ENCODE assay signal across 9 cellular contexts in genomic region chr3:133576169-133576568, GRCh38. TPM values are rescaled to one million over a fixed set of nuclear protein-coding genes. Genes with fewer than 3 reads are reported as not detected.
A peak's percentile ranks its signal among the peaks of the same experiment; 100 is the strongest.
DNase-seq lines count a peak whose midpoint lies in the region; ATAC-seq, FAIRE-seq and TF ChIP-seq lines count a peak whose summit lies in the region.
"Had no signal": no experiment of that assay in that cellular context is flagged by ENCODE, and none has a peak within 500 bp of the region (broad histone marks: within the 10 kb centered on the region; RNA-seq: fewer than 3 reads in every experiment).

No MANE protein-coding gene starts in this region.

- in situ Hi-C loops in KBM-7 (cut with MboI; ENCODE audit: low pct_unique_long_range_greater_than_20kb, low sequenced_read_pairs): no loop called here

- peaks cover 11% of the 10 kb centered on the region for H3F3A ChIP-seq in SK-N-SH (replicated peaks; ENCODE audit: insufficient read depth)

- peak overlapping the region; percentile 99 for H3K4me3 Mint-ChIP-seq in activated CD8-positive, alpha-beta T cell treated with anti-CD3 and anti-CD28 coated beads, Interleukin-2, amount 10 ng/mL, durations not matched to agents 7 days and 5 days
- H3K4me3 Mint-ChIP-seq in stimulated activated naive B cell treated with anti-CD40 and anti-IgM and Interleukin-4, amounts not matched to agents 10 μg/mL and 1 μg/mL and 100 μg/mL, for 72 hours: peak overlapping the region; percentile 74 to 89

- POLR2A ChIA-PET in SK-N-SH (lab: Yijun Ruan, JAX): no interaction called here
- POLR2A ChIA-PET in activated CD8-positive, alpha-beta T cell treated with anti-CD3 and anti-CD28 coated beads, Interleukin-2, amount 10 ng/mL, durations not matched to agents 7 days and 5 days (lab: Charles Lee): interaction anchor here (0.6 to 9.1 kb wide), 2 partner anchors 15 to 85 kb away, joined by 3 to 95 read pairs; no protein-coding TSS in a partner anchor

- H3K9me2 ChIP-seq in SK-N-SH: no peaks in the 10 kb centered on the region

- peak overlapping the region; percentile 78 to 83; a peak in 3 of 4 replicates for H3K4me3 ChIP-seq in SK-N-SH (ENCODE audit: low read depth in 2 of 2, low read length in 1 of 2)
- peak overlapping the region; percentile 90 for H3K4me3 ChIP-seq in iPS-15b (ENCODE audit: low read depth, low read length)
- H3K4me3 ChIP-seq in pancreas: peak overlapping the region in 2 of 4 donors; percentile 7 to 81

- peaks cover 52% of the 10 kb centered on the region for H3K36me3 Mint-ChIP-seq in activated CD8-positive, alpha-beta T cell treated with anti-CD3 and anti-CD28 coated beads, Interleukin-2, amount 10 ng/mL, durations not matched to agents 7 days and 5 days (ENCODE audit: low read depth)
- peaks cover 22 to 41% of the 10 kb centered on the region in 2 donors for H3K36me3 Mint-ChIP-seq in stimulated activated naive B cell treated with anti-CD40 and anti-IgM and Interleukin-4, amounts not matched to agents 10 μg/mL and 1 μg/mL and 100 μg/mL, for 72 hours

- no peak overlapping the region for H3K9ac ChIP-seq in SK-N-SH
- no peak overlapping the region for H3K9ac ChIP-seq in iPS-15b (ENCODE audit: low read depth, low read length)

- no peaks in the 10 kb centered on the region for H3K9me3 Mint-ChIP-seq in activated CD8-positive, alpha-beta T cell treated with anti-CD3 and anti-CD28 coated beads, Interleukin-2, amount 10 ng/mL, durations not matched to agents 7 days and 5 days (ENCODE audit: insufficient read depth)
- no peaks in the 10 kb centered on the region for H3K9me3 Mint-ChIP-seq in stimulated activated naive B cell treated with anti-CD40 and anti-IgM and Interleukin-4, amounts not matched to agents 10 μg/mL and 1 μg/mL and 100 μg/mL, for 72 hours

- H3K4me1 Mint-ChIP-seq in activated CD8-positive, alpha-beta T cell treated with anti-CD3 and anti-CD28 coated beads, Interleukin-2, amount 10 ng/mL, durations not matched to agents 7 days and 5 days (ENCODE audit: low read depth): peaks cover 56% of the 10 kb centered on the region
- peaks cover 23 to 57% of the 10 kb centered on the region in 2 donors for H3K4me1 Mint-ChIP-seq in stimulated activated naive B cell treated with anti-CD40 and anti-IgM and Interleukin-4, amounts not matched to agents 10 μg/mL and 1 μg/mL and 100 μg/mL, for 72 hours

- no peak for TF ChIP-seq RAD21 in SK-N-SH (IDR thresholded peaks at IDR 0.05; ENCODE audit: low read length)

- DNase-seq in SK-N-SH (no peak), KBM-7 (no peak), pancreas (no peak), epidermal melanocyte (ENCODE audit: insufficient read length, low spot score) (no peak)
- DNase-seq in activated CD8-positive, alpha-beta T cell treated with anti-CD3 and anti-CD28 coated beads, Interleukin-2, amount 10 ng/mL, durations not matched to agents 7 days and 5 days: no peak
- no peak for DNase-seq in stimulated activated naive B cell treated with anti-CD40 and anti-IgM and Interleukin-4, amounts not matched to agents 10 μg/mL and 1 μg/mL and 100 μg/mL, for 72 hours
- DNase-seq: NCI-H2227 treated with DMSO at 0.1 percent for 48 hours had no signal

- H4K20me1 ChIP-seq in SK-N-SH (ENCODE audit: insufficient read depth): peaks cover 67% of the 10 kb centered on the region

- WGBS in SK-N-SH (ENCODE audit: low lambda C conversion rate): 88% methylated on average over 3 of the region's 3 CpGs
- 11% methylated on average over 3 of the region's 3 CpGs for WGBS in pancreas, 2 donors

- peak overlapping the region; percentile 88 for H3K4me2 ChIP-seq in SK-N-SH

- peaks cover 70% of the 10 kb centered on the region for H3K79me2 ChIP-seq in SK-N-SH (ENCODE audit: insufficient read depth)

- intact Hi-C loops in pancreas (cut with DNase I): loop anchor here in 1 of 3 donors (10.0 kb wide), 1 partner anchor 81 kb away; no protein-coding TSS in a partner anchor

- H3K27ac ChIP-seq in SK-N-SH (ENCODE audit: low read depth in 2 of 2, low read length in 1 of 2): no peak overlapping the region
- H3K27ac ChIP-seq in pancreas: peak overlapping the region in 2 of 4 donors; percentile 25 to 98

- no peaks in the 10 kb centered on the region for H3K27me3 Mint-ChIP-seq in activated CD8-positive, alpha-beta T cell treated with anti-CD3 and anti-CD28 coated beads, Interleukin-2, amount 10 ng/mL, durations not matched to agents 7 days and 5 days (ENCODE audit: low read depth)
- no peaks in the 10 kb centered on the region for H3K27me3 Mint-ChIP-seq in stimulated activated naive B cell treated with anti-CD40 and anti-IgM and Interleukin-4, amounts not matched to agents 10 μg/mL and 1 μg/mL and 100 μg/mL, for 72 hours

- H2AFZ ChIP-seq in SK-N-SH (ENCODE audit: low read depth): no peak overlapping the region

- ATAC-seq in SK-N-SH treated with all-trans-retinoic acid at 6 μM for 48 hours (no peak), pancreas (no peak)
- ATAC-seq in activated CD8-positive, alpha-beta T cell treated with anti-CD3 and anti-CD28 coated beads, Interleukin-2, amount 10 ng/mL, durations not matched to agents 7 days and 5 days: no peak
- ATAC-seq in stimulated activated naive B cell treated with anti-CD40 and anti-IgM and Interleukin-4, amounts not matched to agents 10 μg/mL and 1 μg/mL and 100 μg/mL, for 72 hours (replicated peaks): no peak

- H3K36me3 ChIP-seq in SK-N-SH (replicated peaks in 1 of 2; ENCODE audit: control insufficient read depth in 1 of 2, insufficient read depth in 2 of 2, low read length in 1 of 2) (peaks cover 31 to 54% of the 10 kb centered on the region in 2 experiments), iPS-15b (ENCODE audit: control insufficient read depth, insufficient read depth, low read length) (peaks cover 10% of the 10 kb centered on the region), pancreas (peaks cover 0 to 22% (median 0%) of the 10 kb centered on the region in 3 donors)

- peak overlapping the region; percentile 70 for H3K27ac Mint-ChIP-seq in activated CD8-positive, alpha-beta T cell treated with anti-CD3 and anti-CD28 coated beads, Interleukin-2, amount 10 ng/mL, durations not matched to agents 7 days and 5 days
- H3K27ac Mint-ChIP-seq in stimulated activated naive B cell treated with anti-CD40 and anti-IgM and Interleukin-4, amounts not matched to agents 10 μg/mL and 1 μg/mL and 100 μg/mL, for 72 hours: no peak overlapping the region

- no peaks in the 10 kb centered on the region for H3K27me3 ChIP-seq in SK-N-SH (ENCODE audit: insufficient read depth)
- no peaks in the 10 kb centered on the region for H3K27me3 ChIP-seq in iPS-15b (ENCODE audit: control insufficient read depth, insufficient read depth, low read length)
- no peaks in the 10 kb centered on the region for H3K27me3 ChIP-seq in pancreas

- no peak for TF ChIP-seq EP300 in SK-N-SH (IDR thresholded peaks at IDR 0.05; ENCODE audit: borderline replicate concordance in 1 of 2, low read depth in 1 of 2, low read length in 1 of 2)

- peaks cover 17 to 22% of the 10 kb centered on the region in 2 experiments; a peak in 3 of 4 replicates for H3K4me1 ChIP-seq in SK-N-SH (ENCODE audit: control insufficient read depth in 1 of 2, insufficient read depth in 2 of 2, low read depth in 1 of 2, low read length in 1 of 2)
- H3K4me1 ChIP-seq in iPS-15b (ENCODE audit: control insufficient read depth, insufficient read depth, low read length): peaks cover 10% of the 10 kb centered on the region
- H3K4me1 ChIP-seq in pancreas: peaks cover 28 to 44% (median 34%) of the 10 kb centered on the region in 3 donors

- H3K9me3 ChIP-seq in SK-N-SH: no peaks in the 10 kb centered on the region
- H3K9me3 ChIP-seq in iPS-15b (ENCODE audit: control insufficient read depth, insufficient read depth, low read length): no peaks in the 10 kb centered on the region
- H3K9me3 ChIP-seq in pancreas: no peaks in the 10 kb centered on the region

- CTCF ChIA-PET in SK-N-SH (lab: Yijun Ruan, JAX): interaction anchor here (0.6 to 0.7 kb wide), 2 partner anchors 59 to 850 kb away, joined by 3 to 4 read pairs; no protein-coding TSS in a partner anchor
- CTCF ChIA-PET in activated CD8-positive, alpha-beta T cell treated with anti-CD3 and anti-CD28 coated beads, Interleukin-2, amount 10 ng/mL, durations not matched to agents 7 days and 5 days (lab: Charles Lee): interaction anchor here (0.6 to 8.4 kb wide), 6 partner anchors 12 to 850 kb away, joined by 3 to 102 read pairs (median 4); partner anchors contain the start of gene TOPBP1

- no peak for TF ChIP-seq CTCF in SK-N-SH (IDR thresholded peaks at IDR 0.05)
- no peak for TF ChIP-seq CTCF in pancreas (IDR thresholded peaks at IDR 0.05)

- FAIRE-seq in pancreas (lab: Jason Lieb, UNC): no peak

TF ChIP-seq in SK-N-SH, 30 proteins besides CTCF, POLR2A, EP300 and RAD21 (continues in another document):
- TF ChIP-seq JUND (IDR thresholded peaks at IDR 0.05): no peak
- no peak for TF ChIP-seq TCF12 (IDR thresholded peaks at IDR 0.05)
- no peak for TF ChIP-seq RCOR1 (IDR thresholded peaks at IDR 0.05; ENCODE audit: low read length)
- no peak for TF ChIP-seq RXRA (IDR thresholded peaks at IDR 0.05; ENCODE audit: borderline replicate concordance, low read depth)
- no peak for TF ChIP-seq TAF1 (IDR thresholded peaks at IDR 0.05; ENCODE audit: borderline replicate concordance, low read depth, low read length)
- TF ChIP-seq NFIC (IDR thresholded peaks at IDR 0.05; ENCODE audit: borderline replicate concordance): no peak
- no peak for TF ChIP-seq MEF2A (IDR thresholded peaks at IDR 0.05; ENCODE audit: borderline replicate concordance, low read depth)
- TF ChIP-seq POLR2AphosphoS5 (IDR thresholded peaks at IDR 0.05; ENCODE audit: low read depth, low read length): no peak
- TF ChIP-seq MXI1 (IDR thresholded peaks at IDR 0.05; ENCODE audit: low read depth, low read length): no peak

TF ChIP-seq in SK-N-SH treated with all-trans-retinoic acid at 6 μM for 48 hours, 23 proteins besides CTCF, POLR2A, EP300 and RAD21:
- TF ChIP-seq OSR1 (CRISPR knock-in tag; IDR thresholded peaks at IDR 0.05) (no peak), ZFP30 (CRISPR knock-in tag; IDR thresholded peaks at IDR 0.05) (no peak)

RNA-seq across cellular contexts. Expression of gene CDV3, which starts 2.7 kb away (rescaled TPM):
- polyA plus RNA-seq in SK-N-SH (2012; rRNA removed): 35.4 and 43.2 TPM in 2 replicates
- 53.6 and 71.5 TPM in 2 replicates for polyA plus RNA-seq in SK-N-SH (2012; cell fraction: cytosol; rRNA removed)
- 10.3 and 24.0 TPM in 2 replicates for polyA plus RNA-seq in SK-N-SH (2012; cell fraction: nucleus; rRNA removed)
- 100 to 1,000 TPM; 195 TPM for total RNA-seq in activated CD8-positive, alpha-beta T cell treated with anti-CD3 and anti-CD28 coated beads, Interleukin-2, amount 10 ng/mL, durations not matched to agents 7 days and 5 days
- total RNA-seq in pancreas: 10 to 100 TPM; 52.0 to 92.9 (median 85.5) TPM
- polyA plus RNA-seq in pancreas: 10 to 100 TPM; 27.6 to 38.4 TPM
